In the genomic region with DNA sequence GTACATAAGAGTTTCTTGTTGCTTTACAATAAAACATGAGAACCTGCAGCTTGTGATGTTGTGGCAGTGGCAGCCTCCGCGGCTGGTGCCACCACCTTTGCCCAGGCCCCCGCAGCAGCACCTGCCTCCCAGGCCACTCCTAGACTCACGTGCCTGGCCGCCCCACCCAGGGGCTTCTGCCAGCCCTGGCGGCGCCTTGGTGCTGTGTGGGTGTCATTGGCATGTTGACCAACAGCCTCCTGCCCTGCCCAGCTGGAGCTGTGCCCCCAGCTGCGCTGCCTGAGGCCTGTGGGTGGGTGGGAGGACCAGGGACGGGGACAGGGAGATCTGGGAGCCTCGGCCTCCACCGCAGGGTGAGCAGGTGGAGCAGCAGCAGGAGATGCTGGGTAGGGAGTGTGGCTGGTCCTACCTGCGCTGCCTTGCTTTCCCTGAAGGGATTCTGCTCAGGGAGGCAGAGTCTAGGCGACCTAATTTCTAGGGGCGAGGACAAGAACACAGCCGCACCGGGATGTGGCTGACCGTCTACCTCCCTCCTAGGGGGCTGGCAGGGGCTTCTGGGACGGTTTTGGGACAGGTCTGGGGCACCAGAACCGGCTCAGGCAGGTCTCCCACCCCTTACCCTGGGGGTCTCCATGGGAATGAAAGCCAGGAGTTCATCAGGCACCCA, we compare ENCODE assay signal across 13 cellular contexts. TPM values are rescaled to one million over a fixed set of nuclear protein-coding genes. Genes with fewer than 3 reads are reported as not detected.
DNase-seq lines count a peak whose midpoint lies in the region; ATAC-seq, FAIRE-seq and TF ChIP-seq lines count a peak whose summit lies in the region.
"Had no signal": no experiment of that assay in that cellular context is flagged by ENCODE, and none has a peak within 500 bp of the region (broad histone marks: within the 10 kb centered on the region; RNA-seq: fewer than 3 reads in every experiment).

No MANE protein-coding gene starts in this region.

- peaks cover 3 to 62% of the 10 kb centered on the region in 2 experiments; a peak in 2 of 3 replicates for H3K36me3 ChIP-seq in HEK293 (ENCODE audit: control insufficient read depth in 2 of 2, insufficient read depth in 1 of 2, low read length in 2 of 2)
- H3K36me3 ChIP-seq in endodermal cell (ENCODE audit: control insufficient read depth, insufficient read depth, low read length), result peaks cover 9% of the 10 kb centered on the region

- H3K4me3 ChIP-seq in A549 (no peak overlapping the region), HEK293 (ENCODE audit: low read depth, low read length) (peak overlapping the region; percentile 31), endodermal cell (ENCODE audit: low read length) (no peak overlapping the region)

- no peak for TF ChIP-seq CTCF in A549 (IDR thresholded peaks at IDR 0.05)
- no peak for TF ChIP-seq CTCF in HEK293 (tag by site-specific recombination; IDR thresholded peaks at IDR 0.05)
- no peak for TF ChIP-seq CTCF in endodermal cell (conservative IDR thresholded peaks at IDR 0.05)

- TF ChIP-seq POLR2A in A549 (IDR thresholded peaks at IDR 0.05; ENCODE audit: low read length), result 0 out of 2 replicates have a peak, but pooled peaks have one; percentile 3

- TF ChIP-seq EP300 in A549 (IDR thresholded peaks at IDR 0.05), result no peak

- 0 out of 6 replicates have a peak overlapping the region, but pooled peaks of 1 of the 2 experiments have one; percentile 7 for H3K27ac ChIP-seq in A549
- H3K27ac ChIP-seq in HEK293 (ENCODE audit: extremely low read depth, low read depth, low read length), result no peak overlapping the region
- H3K27ac ChIP-seq in endodermal cell (ENCODE audit: low read depth, low read length), result no peak overlapping the region
- H3K27ac ChIP-seq: epithelial cell of prostate, left lung had no signal

- peaks cover 25% of the 10 kb centered on the region for H3K27me3 ChIP-seq in endodermal cell (ENCODE audit: control insufficient read depth, insufficient read depth, low read length, poor library complexity, severe bottlenecking)

- peaks cover 13% of the 10 kb centered on the region for H3K36me3 Mint-ChIP-seq in endodermal cell (ENCODE audit: low read depth)
- H3K36me3 Mint-ChIP-seq: natural killer cell had no signal

- peaks cover 22% of the 10 kb centered on the region for H3K27me3 Mint-ChIP-seq in endodermal cell (ENCODE audit: insufficient read depth)
- H3K27me3 Mint-ChIP-seq: activated naive CD8-positive, alpha-beta T cell treated with anti-CD3 and anti-CD28 coated beads, Interleukin-2, amount 10 ng/mL, durations not matched to agents 7 days and 5 days had no signal

- WGBS in A549 (ENCODE audit: missing lambda C conversion rate), result 74% methylated on average over 13 of the region's 19 CpGs
- 68 to 83% methylated on average over 7 to 19 of the region's 19 CpGs for WGBS in endodermal cell (ENCODE audit: insufficient coverage in 1 of 2, insufficient read length in 1 of 2), 2 experiments

- no peaks in the 10 kb centered on the region for H3K4me1 ChIP-seq in A549
- peaks cover 4% of the 10 kb centered on the region; the same call in 1 of the 2 replicates for H3K4me1 ChIP-seq in HEK293 (ENCODE audit: control insufficient read depth, insufficient read depth, low read length)
- H3K4me1 ChIP-seq in endodermal cell (ENCODE audit: control insufficient read depth, insufficient read depth, low read length), result no peaks in the 10 kb centered on the region

- H3K9ac ChIP-seq in endodermal cell (ENCODE audit: extremely low read depth, low read length, poor library complexity, severe bottlenecking), result no peak overlapping the region

- peak overlapping the region; percentile 38 for H3K4me3 Mint-ChIP-seq in endodermal cell
- H3K4me3 Mint-ChIP-seq: activated naive CD8-positive, alpha-beta T cell treated with anti-CD3 and anti-CD28 coated beads, Interleukin-2, amount 10 ng/mL, durations not matched to agents 7 days and 5 days; natural killer cell had no signal

- no peak for FAIRE-seq in A549 (lab: Jason Lieb, UNC)
- no peak for FAIRE-seq in GM19239 (lab: Jason Lieb, UNC)

- no peaks in the 10 kb centered on the region for H3K9me3 Mint-ChIP-seq in endodermal cell
- H3K9me3 Mint-ChIP-seq: activated naive CD8-positive, alpha-beta T cell treated with anti-CD3 and anti-CD28 coated beads, Interleukin-2, amount 10 ng/mL, durations not matched to agents 7 days and 5 days; natural killer cell had no signal

- no peaks in the 10 kb centered on the region for H3K4me1 Mint-ChIP-seq in endodermal cell
- H3K4me1 Mint-ChIP-seq: activated naive CD8-positive, alpha-beta T cell treated with anti-CD3 and anti-CD28 coated beads, Interleukin-2, amount 10 ng/mL, durations not matched to agents 7 days and 5 days; natural killer cell had no signal

- H3K27ac Mint-ChIP-seq in endodermal cell, result no peak overlapping the region
- H3K27ac Mint-ChIP-seq: activated naive CD8-positive, alpha-beta T cell treated with anti-CD3 and anti-CD28 coated beads, Interleukin-2, amount 10 ng/mL, durations not matched to agents 7 days and 5 days; natural killer cell had no signal

- ATAC-seq in A549 (peak; percentile 2 to 4; a peak in 4 of 6 replicates), GM18498 (IDR thresholded peaks at IDR 0.05; ENCODE audit: unreplicated experiment) (no peak), HG03439 (IDR thresholded peaks at IDR 0.05; ENCODE audit: unreplicated experiment) (no peak)

- DNase-seq in A549 (ENCODE audit: low read depth in 1 of 2, low spot score in 1 of 2) (no peak), endodermal cell (no peak), GM19239 (ENCODE audit: insufficient read length, low spot score) (no peak)
- DNase-seq: activated naive CD8-positive, alpha-beta T cell treated with anti-CD3 and anti-CD28 coated beads, Interleukin-2, amount 10 ng/mL, durations not matched to agents 7 days and 5 days; cerebellar nuclear complex; DMS79 treated with DMSO at 0.1 percent for 48 hours; natural killer cell; NCI-H1694 treated with DMSO at 0.1 percent for 48 hours had no signal

- no peak for TF ChIP-seq RAD21 in A549 (conservative IDR thresholded peaks at IDR 0.05 in 1 of 2, IDR thresholded peaks at IDR 0.05 in 1 of 2)

- H3K9me3 ChIP-seq in A549 (no peaks in the 10 kb centered on the region), HEK293 (ENCODE audit: control insufficient read depth, insufficient read depth, low read depth, low read length) (no peaks in the 10 kb centered on the region), endodermal cell (ENCODE audit: control insufficient read depth, low read length) (no peaks in the 10 kb centered on the region)
- H3K9me3 ChIP-seq: left lung had no signal

- CTCF ChIA-PET in A549 (lab: Yijun Ruan, JAX) (interaction anchor here (0.9 kb wide), 1 partner anchor 9 kb away, joined by 3 read pairs; no protein-coding TSS in a partner anchor), HEK293 (lab: Yijun Ruan, JAX) (interaction anchor here (0.7 to 1.2 kb wide), 3 partner anchors 21 to 95 kb away, joined by 3 read pairs; partner anchors contain the start of gene PGP)

- POLR2A ChIA-PET in A549 (lab: Yijun Ruan, JAX), result interaction anchor here (0.9 to 1.3 kb wide), 2 partner anchors 16 to 80 kb away, joined by 3 to 4 read pairs; partner anchors contain the start of genes ECI1 and TRAF7
- POLR2A ChIA-PET in HEK293 (lab: Yijun Ruan, JAX), result interaction anchor here (1.0 to 5.3 kb wide), 11 partner anchors 9 to 297 kb away, joined by 3 to 48 read pairs (median 4); partner anchors contain the start of genes BRICD5, ECI1, NTN3 and PGP

- no peak overlapping the region for H3K4me2 ChIP-seq in A549

TF ChIP-seq in HEK293, 187 proteins besides CTCF, POLR2A, EP300 and RAD21 (continues in another document):
- no peak for TF ChIP-seq HOXC10 (CRISPR knock-in tag; IDR thresholded peaks at IDR 0.05)

RNA-seq across cellular contexts. Expression of gene DNASE1L2, which starts 0.4 kb away (rescaled TPM):
- polyA plus RNA-seq in A549 (2011; rRNA removed) (0.36 and 0.65 TPM in 2 replicates), A549 (2017; fragmentation: RNase III; extraction: RNeasy Plus Mini Kit Qiagen cat#74134 plus additional on column Dnase treatment) (0.88 to 1.5 TPM (median 1.2 TPM) in 3 replicates)
- 1.9 and 2.3 TPM in 2 replicates for polyA plus RNA-seq in A549 (2012; cell fraction: cytosol; rRNA removed)
- polyA plus RNA-seq in A549 (2012; cell fraction: nucleus; rRNA removed), result 10.5 and 17.7 TPM in 2 replicates
- polyA minus RNA-seq in A549 (2011; rRNA and poly(A)+ RNA removed), result 0.41 and 0.44 TPM in 2 replicates
- 1 to 10 TPM in 1 of 2 donors, under 1 TPM in 1; 0.35 to 1.3 TPM for total RNA-seq in endodermal cell
- polyA plus RNA-seq in endodermal cell (2013, experiment 1 of 2), result 0.53 TPM
- polyA plus RNA-seq in endodermal cell (2013, experiment 2 of 2), result 0.83 TPM

RNA-seq across cellular contexts. Expression of gene E4F1, which starts 12.4 kb away (rescaled TPM):
- polyA plus RNA-seq in A549 (2011; rRNA removed) (10.4 and 11.0 TPM in 2 replicates), A549 (2017; fragmentation: RNase III; extraction: RNeasy Plus Mini Kit Qiagen cat#74134 plus additional on column Dnase treatment) (22.0 to 24.4 TPM (median 23.3 TPM) in 3 replicates)
- 39.5 and 43.4 TPM in 2 replicates for polyA plus RNA-seq in A549 (2012; cell fraction: cytosol; rRNA removed)
- 164 and 278 TPM in 2 replicates for polyA plus RNA-seq in A549 (2012; cell fraction: nucleus; rRNA removed)
- 7.4 and 9.8 TPM in 2 replicates for polyA minus RNA-seq in A549 (2011; rRNA and poly(A)+ RNA removed)
- 10 to 100 TPM; 24.5 to 29.6 TPM for total RNA-seq in endodermal cell
- 25.0 TPM for polyA plus RNA-seq in endodermal cell (2013, experiment 1 of 2)
- polyA plus RNA-seq in endodermal cell (2013, experiment 2 of 2), result 18.9 TPM

RNA-seq across cellular contexts. Expression of gene ECI1, which starts 15.6 kb away (rescaled TPM):
- polyA plus RNA-seq in A549 (2011; rRNA removed) (41.8 and 47.9 TPM in 2 replicates), A549 (2017; fragmentation: RNase III; extraction: RNeasy Plus Mini Kit Qiagen cat#74134 plus additional on column Dnase treatment) (40.9 to 41.9 TPM (median 41.5 TPM) in 3 replicates)
- 118 and 153 TPM in 2 replicates for polyA plus RNA-seq in A549 (2012; cell fraction: cytosol; rRNA removed)
- 126 and 163 TPM in 2 replicates for polyA plus RNA-seq in A549 (2012; cell fraction: nucleus; rRNA removed)
- 14.4 and 21.3 TPM in 2 replicates for polyA minus RNA-seq in A549 (2011; rRNA and poly(A)+ RNA removed)
- 10 to 100 TPM; 75.8 to 94.7 TPM for total RNA-seq in endodermal cell
- polyA plus RNA-seq in endodermal cell (2013, experiment 1 of 2), result 81.0 TPM
- 77.4 TPM for polyA plus RNA-seq in endodermal cell (2013, experiment 2 of 2)

RNA-seq across cellular contexts. Expression of gene PGP, which starts 21.2 kb away (rescaled TPM):
- polyA plus RNA-seq in A549 (2011; rRNA removed), result 13.9 and 15.0 TPM in 2 replicates
- polyA plus RNA-seq in A549 (2012; cell fraction: cytosol; rRNA removed), result 37.0 and 52.9 TPM in 2 replicates
- 67.6 and 101 TPM in 2 replicates for polyA plus RNA-seq in A549 (2012; cell fraction: nucleus; rRNA removed)
- 27.7 to 33.7 TPM (median 31.9 TPM) in 3 replicates for polyA plus RNA-seq in A549 (2017; fragmentation: RNase III; extraction: RNeasy Plus Mini Kit Qiagen cat#74134 plus additional on column Dnase treatment)
- polyA minus RNA-seq in A549 (2011; rRNA and poly(A)+ RNA removed), result 7.6 TPM in 2 replicates
- 10 to 100 TPM; 31.0 to 32.0 TPM for total RNA-seq in endodermal cell
- 32.6 TPM for polyA plus RNA-seq in endodermal cell (2013, experiment 1 of 2)
- polyA plus RNA-seq in endodermal cell (2013, experiment 2 of 2), result 31.5 TPM

RNA-seq across cellular contexts. Expression of gene BRICD5, which starts 25.2 kb away (rescaled TPM):
- polyA plus RNA-seq in A549 (2011; rRNA removed), result 2.0 and 3.1 TPM in 2 replicates
- polyA plus RNA-seq in A549 (2012; cell fraction: cytosol; rRNA removed), result 6.3 TPM in 2 replicates
- 65.9 and 71.3 TPM in 2 replicates for polyA plus RNA-seq in A549 (2012; cell fraction: nucleus; rRNA removed)
- 7.4 to 11.6 TPM (median 9.1 TPM) in 3 replicates for polyA plus RNA-seq in A549 (2017; fragmentation: RNase III; extraction: RNeasy Plus Mini Kit Qiagen cat#74134 plus additional on column Dnase treatment)
- 0.54 and 1.9 TPM in 2 replicates for polyA minus RNA-seq in A549 (2011; rRNA and poly(A)+ RNA removed)
- total RNA-seq in endodermal cell, result 10 to 100 TPM in 1 of 2 donors, 1 to 10 TPM in 1; 7.7 to 15.0 TPM
- 17.3 TPM for polyA plus RNA-seq in endodermal cell (2013, experiment 1 of 2)
- polyA plus RNA-seq in endodermal cell (2013, experiment 2 of 2), result 15.4 TPM

Comparison
In these comparisons a context has a peak if more than half of its experiments do, and no peak if none do; other contexts are left out.
1. ATAC-seq: peak in A549 (2 of 2); none in GM18498 (single experiment) and HG03439 (single experiment).
2. Of the 5 proteins assayed by ChIP-seq in both HEK293 and A549: peak only in HEK293: none; only in A549: PBX3; in both: none; in neither: 4.